In the genomic region with DNA sequence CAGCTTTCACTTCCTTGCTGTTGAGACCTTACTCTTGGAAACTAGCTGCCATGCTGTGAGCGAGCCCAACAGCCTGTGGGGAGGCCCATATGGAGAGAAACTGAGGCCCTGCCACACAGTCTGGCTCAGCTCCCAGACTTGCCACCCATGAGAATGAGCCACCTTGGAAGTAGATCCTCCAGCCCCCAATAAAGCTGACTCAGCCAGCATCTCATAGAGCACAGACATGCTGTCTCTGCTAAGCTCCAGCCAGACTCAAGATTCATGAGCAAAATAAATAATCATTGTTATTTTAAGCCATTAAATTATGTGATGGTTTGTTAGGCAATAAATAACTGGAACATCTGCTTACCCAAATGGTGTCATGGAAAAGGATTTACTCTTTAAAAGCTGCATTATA, we compare ENCODE assay signal across 22 cellular contexts. TPM values are rescaled to one million over a fixed set of nuclear protein-coding genes. Genes with fewer than 3 reads are reported as not detected.
A peak's percentile ranks its signal among the peaks of the same experiment; 100 is the strongest.
DNase-seq lines count a peak whose midpoint lies in the region; ATAC-seq and FAIRE-seq lines count a peak whose summit lies in the region.
"Had no signal": no experiment of that assay in that cellular context is flagged by ENCODE, and none has a peak within 500 bp of the region (broad histone marks: within the 10 kb centered on the region; RNA-seq: fewer than 3 reads in every experiment).

No MANE protein-coding gene starts in this region.

- H3K27ac ChIP-seq in neuronal stem cell (replicated peaks; ENCODE audit: low read length), result no peak overlapping the region
- H3K27ac ChIP-seq: BLaER1 treated with 17β-estradiol and CSF1 and Interleukin-3, amounts not matched to agents 10 nM and 100 nM; SJSA1 had no signal

- no peak overlapping the region for H4K91ac ChIP-seq in neuronal stem cell (ENCODE audit: low read depth, low read length, poor library complexity)

- H2BK120ac ChIP-seq in neuronal stem cell (ENCODE audit: low read depth, low read length), result no peak overlapping the region

- WGBS in neuronal stem cell (ENCODE audit: extremely low coverage in 2 of 2, insufficient read length in 2 of 2, insufficient replicate concordance in 1 of 2), 2 donors, result no CpG with 5 or more reads among the region's 1 CpG

- FAIRE-seq in islet of Langerhans (lab: Jason Lieb, UNC), result peak; percentile 88
- FAIRE-seq: HepG2 had no signal

- no peak overlapping the region for H3K4ac ChIP-seq in neuronal stem cell (ENCODE audit: low read length)

- H3K9ac ChIP-seq in neuronal stem cell (ENCODE audit: low read depth, low read length, poor library complexity), result no peak overlapping the region
- H3K9ac ChIP-seq: BLaER1 treated with 17β-estradiol and CSF1 and Interleukin-3, amounts not matched to agents 10 nM and 100 nM had no signal

- no peak overlapping the region for H2BK12ac ChIP-seq in neuronal stem cell (ENCODE audit: low read length)

- H3K27me3 ChIP-seq in neuronal stem cell (ENCODE audit: control insufficient read depth in 3 of 3, insufficient read depth in 3 of 3, low read depth in 1 of 3, low read length in 3 of 3), result peaks cover 0 to 4% (median 0%) of the 10 kb centered on the region in 3 experiments
- H3K27me3 ChIP-seq: BLaER1 treated with 17β-estradiol and CSF1 and Interleukin-3, amounts not matched to agents 10 nM and 100 nM; SJSA1 had no signal

- no peak overlapping the region for H4K8ac ChIP-seq in neuronal stem cell (ENCODE audit: low read depth, low read length)

- peak overlapping the region; percentile 80 for H3K18ac ChIP-seq in neuronal stem cell (ENCODE audit: low read length)

- H3K9me3 ChIP-seq in neuronal stem cell (replicated peaks in 1 of 2; ENCODE audit: control insufficient read depth in 2 of 2, insufficient read depth in 1 of 2, low read depth in 1 of 2, low read length in 2 of 2), result no peaks in the 10 kb centered on the region
- H3K9me3 ChIP-seq: BLaER1 treated with 17β-estradiol and CSF1 and Interleukin-3, amounts not matched to agents 10 nM and 100 nM; SJSA1 had no signal

- no peak overlapping the region for H2BK15ac ChIP-seq in neuronal stem cell (ENCODE audit: low read length)

- H3K4me1 ChIP-seq in neuronal stem cell (ENCODE audit: control insufficient read depth in 2 of 2, insufficient read depth in 1 of 2, low read depth in 1 of 2, low read length in 2 of 2), result no peaks in the 10 kb centered on the region
- H3K4me1 ChIP-seq: BLaER1 treated with 17β-estradiol and CSF1 and Interleukin-3, amounts not matched to agents 10 nM and 100 nM; SJSA1 had no signal

- DNase-seq in NCI-H2171 treated with DMSO at 0.1 percent for 48 hours (lab: John Stamatoyannopoulos, UW) (peak; percentile 3), NCI-H2171 (lab: John Stamatoyannopoulos, UW) (no peak), M059J (ENCODE audit: low read depth) (peak; percentile 1), neuronal stem cell (ENCODE audit: low spot score) (no peak), NCI-H526 treated with DMSO at 0.1 percent for 48 hours (lab: John Stamatoyannopoulos, UW) (no peak), superior temporal gyrus (ENCODE audit: extremely low spot score) (no peak)
- DNase-seq: 8988T; CD4-positive, alpha-beta T cell; DMS79 treated with DMSO at 0.1 percent for 48 hours; H7; Kasumi-1; MM.1S; NCI-H2081 treated with DMSO at 0.1 percent for 48 hours; NCI-H526; Right ventricle myocardium superior; RPMI8226; T-helper 1 cell had no signal

- H2AFZ ChIP-seq in neuronal stem cell (ENCODE audit: low read length), result no peak overlapping the region

- H3K79me1 ChIP-seq in neuronal stem cell (ENCODE audit: low read depth, low read length), result no peaks in the 10 kb centered on the region

- no peak for ATAC-seq in HG03175 (IDR thresholded peaks at IDR 0.05; ENCODE audit: unreplicated experiment)
- ATAC-seq: HepG2 had no signal

- H3K14ac ChIP-seq in neuronal stem cell (ENCODE audit: low read length), result no peak overlapping the region

- no peak overlapping the region for H3K23ac ChIP-seq in neuronal stem cell (ENCODE audit: low read depth, low read length, poor library complexity)

- H3K36me3 ChIP-seq in neuronal stem cell (replicated peaks in 1 of 2; ENCODE audit: control insufficient read depth in 2 of 2, insufficient read depth in 2 of 2, low read length in 2 of 2), result no peaks in the 10 kb centered on the region
- H3K36me3 ChIP-seq: BLaER1 treated with 17β-estradiol and CSF1 and Interleukin-3, amounts not matched to agents 10 nM and 100 nM; SJSA1 had no signal

- no peak overlapping the region for H2AK5ac ChIP-seq in neuronal stem cell (ENCODE audit: low read depth, low read length)

- no peak overlapping the region for H3K4me2 ChIP-seq in neuronal stem cell (ENCODE audit: insufficient read depth, low read length, poor library complexity, severe bottlenecking)
- H3K4me2 ChIP-seq: BLaER1 treated with 17β-estradiol and CSF1 and Interleukin-3, amounts not matched to agents 10 nM and 100 nM had no signal

- H3K4me3 ChIP-seq in neuronal stem cell (ENCODE audit: low read length in 2 of 2), result no peak overlapping the region
- H3K4me3 ChIP-seq: BLaER1 treated with 17β-estradiol and CSF1 and Interleukin-3, amounts not matched to agents 10 nM and 100 nM; SJSA1 had no signal

- no peak overlapping the region for H2BK5ac ChIP-seq in neuronal stem cell (ENCODE audit: low read length)

RNA-seq across cellular contexts. Expression of gene DDX18, which starts 53.6 kb away (rescaled TPM):
- total RNA-seq in M059J (2014; rRNA removed; shearing (Covaris generic)), result 49.1 and 56.4 TPM in 2 replicates
- 50.3 TPM for polyA plus RNA-seq in neuronal stem cell (2013, experiment 1 of 2)
- polyA plus RNA-seq in neuronal stem cell (2013, experiment 2 of 2), result 55.4 TPM

Comparison
In these comparisons a context has a peak if more than half of its experiments do, and no peak if none do; other contexts are left out.
1. DNase-seq: peak in NCI-H2171 treated with DMSO at 0.1 percent for 48 hours (single experiment) and M059J (single experiment); none in NCI-H2171 (single experiment), neuronal stem cell (single experiment), NCI-H526 treated with DMSO at 0.1 percent for 48 hours (single experiment) and superior temporal gyrus (single experiment).